In the genomic region with DNA sequence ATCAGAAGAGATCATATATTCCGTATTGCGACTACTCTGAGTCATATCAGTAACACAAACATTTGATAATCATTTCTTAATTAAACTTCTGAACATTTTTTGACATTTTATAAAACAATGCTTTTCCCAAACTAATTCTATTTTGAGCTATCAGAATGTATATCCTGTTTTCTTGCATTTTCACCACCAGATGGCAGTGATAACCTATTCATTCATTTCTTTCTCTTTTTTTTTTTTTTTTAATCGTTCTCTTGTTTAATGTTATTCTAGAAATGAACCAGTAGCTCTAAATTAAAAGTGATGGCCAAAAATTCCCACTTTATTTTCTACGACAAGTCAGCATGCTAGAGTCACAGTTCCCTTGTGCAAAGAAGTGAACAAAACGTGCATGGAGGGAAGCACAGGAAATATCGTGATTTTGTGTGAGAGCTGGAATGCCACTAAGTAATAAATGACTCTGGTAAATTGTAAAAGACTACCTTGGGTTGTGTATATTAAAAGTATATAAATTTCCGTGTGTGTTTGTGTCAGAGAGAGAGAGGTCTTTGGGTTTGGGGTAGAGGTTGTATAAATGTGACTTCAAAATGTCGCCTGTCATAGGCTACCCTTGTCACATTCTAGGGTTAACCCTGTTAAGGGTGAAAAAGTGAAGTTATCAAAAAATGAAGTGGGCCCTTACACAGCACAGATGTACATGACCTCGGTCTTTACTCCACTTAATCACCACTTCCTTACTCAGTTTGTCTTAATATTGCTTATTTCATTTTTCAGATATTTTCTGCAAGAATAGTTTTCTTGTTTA, we compare ENCODE assay signal across 1 cellular context.
TF ChIP-seq lines count a peak whose summit lies in the region.

No MANE protein-coding gene starts in this region.

TF ChIP-seq in IMR-90, 13 proteins besides CTCF, POLR2A, EP300 and RAD21:
- TF ChIP-seq BHLHE40 (IDR thresholded peaks at IDR 0.05; ENCODE audit: low read depth, low read length) (no peak), MAZ (IDR thresholded peaks at IDR 0.05; ENCODE audit: borderline replicate concordance, low read depth, low read length) (no peak), NFE2L2 (IDR thresholded peaks at IDR 0.05; ENCODE audit: low read depth, low read length) (no peak), USF2 (IDR thresholded peaks at IDR 0.05; ENCODE audit: low read depth, low read length) (no peak), SMC3 (IDR thresholded peaks at IDR 0.05; ENCODE audit: low read depth, low read length) (peak; percentile 84)
